Comparison of ENCODE assay signal across 12 cellular contexts in genomic region chr7:98930921-98931320, GRCh38. TPM values are rescaled to one million over a fixed set of nuclear protein-coding genes. Genes with fewer than 3 reads are reported as not detected.
DNase-seq lines count a peak whose midpoint lies in the region; ATAC-seq and TF ChIP-seq lines count a peak whose summit lies in the region.
"Had no signal": no experiment of that assay in that cellular context is flagged by ENCODE, and none has a peak within 500 bp of the region (broad histone marks: within the 10 kb centered on the region; RNA-seq: fewer than 3 reads in every experiment).

No MANE protein-coding gene starts in this region.

- H3K36me3 ChIP-seq in GM06990 (ENCODE audit: control insufficient read depth, insufficient read depth, low read length) (peaks cover 29% of the 10 kb centered on the region), KMS-11 (ENCODE audit: insufficient read depth) (peaks cover 17% of the 10 kb centered on the region)

- H3K27ac ChIP-seq in KMS-11: peak overlapping the region; percentile 88
- H3K27ac ChIP-seq: parathyroid adenoma had no signal

- H3K27me3 ChIP-seq in GM06990 (replicated peaks; ENCODE audit: control insufficient read depth, insufficient read depth, low read length) (no peaks in the 10 kb centered on the region), KMS-11 (ENCODE audit: insufficient read depth, low read depth) (no peaks in the 10 kb centered on the region)

- peak overlapping the region; percentile 48 for H3K4me3 ChIP-seq in GM06990 (replicated peaks; ENCODE audit: low read depth, low read length)
- no peak overlapping the region for H3K4me3 ChIP-seq in KMS-11 (IDR thresholded peaks at IDR 0.05; ENCODE audit: insufficient read depth, low read depth, low read length)
- H3K4me3 ChIP-seq: GM23338 had no signal

- H3K4me2 ChIP-seq in KMS-11: peak overlapping the region; percentile 47
- H3K4me2 ChIP-seq: GM23338 had no signal

- H4K20me1 ChIP-seq in KMS-11 (ENCODE audit: insufficient read depth): no peaks in the 10 kb centered on the region

- H3K79me2 ChIP-seq in KMS-11 (ENCODE audit: insufficient read depth, low read depth): peaks cover 31% of the 10 kb centered on the region

- H3K4me1 ChIP-seq in KMS-11 (ENCODE audit: low read depth, poor library complexity, severe bottlenecking): peaks cover 58% of the 10 kb centered on the region
- H3K4me1 ChIP-seq: parathyroid adenoma had no signal

- TF ChIP-seq CTCF in GM06990 (IDR thresholded peaks at IDR 0.05; ENCODE audit: insufficient read depth, low read length, poor library complexity, severe bottlenecking) (no peak), GM20000 (IDR thresholded peaks at IDR 0.05; ENCODE audit: extremely low read depth, missing control alignments) (no peak), KMS-11 (conservative IDR thresholded peaks at IDR 0.05; ENCODE audit: low read depth, low read length) (no peak)

- no peak for ATAC-seq in GM19395 (IDR thresholded peaks at IDR 0.05; ENCODE audit: unreplicated experiment)
- ATAC-seq: GM23338 had no signal

- no peak overlapping the region for H2AFZ ChIP-seq in KMS-11 (ENCODE audit: low read depth)
- H2AFZ ChIP-seq: GM23338, parathyroid adenoma had no signal

- peak overlapping the region; percentile 70 for H3K9ac ChIP-seq in KMS-11
- H3K9ac ChIP-seq: parathyroid adenoma had no signal

- DNase-seq in GM06990 (ENCODE audit: extremely low read depth, insufficient read length) (peak; percentile 51), GM20000 (ENCODE audit: low spot score) (peak; percentile 39), dermis blood vessel endothelial cell (peak; percentile 51), NCI-H146 treated with DMSO at 0.1 percent for 48 hours (lab: John Stamatoyannopoulos, UW; ENCODE audit: unreplicated experiment) (no peak), hypothalamus (lab: John Stamatoyannopoulos, UW) (no peak), HK-2 (ENCODE audit: unreplicated experiment) (no peak)
- DNase-seq: aorta, SHP77 treated with DMSO at 0.1 percent for 48 hours had no signal

RNA-seq across cellular contexts. Expression of gene TRRAP, which starts 52.6 kb away (rescaled TPM):
- total RNA-seq in dermis blood vessel endothelial cell: 24.2 and 47.0 TPM in 2 replicates

Comparison
In these comparisons a context has a peak if more than half of its experiments do, and no peak if none do; other contexts are left out.
1. DNase-seq: peak in GM06990 (single experiment), GM20000 (single experiment) and dermis blood vessel endothelial cell (single experiment); none in NCI-H146 treated with DMSO at 0.1 percent for 48 hours (single experiment), hypothalamus (0 of 51) and HK-2 (single experiment).